ENCODE assay signal across 23 cellular contexts in genomic region chr2:68171684-68172083, GRCh38.
"Had no signal": no experiment of that assay in that cellular context is flagged by ENCODE, and none has a peak within 500 bp of the region (broad histone marks: within the 10 kb centered on the region; RNA-seq: fewer than 3 reads in every experiment).

No MANE protein-coding gene starts in this region.

- H3K4me3 ChIP-seq: MG63, SJCRH30 had no signal

- ATAC-seq: Right ventricle myocardium inferior, SK-N-SH treated with all-trans-retinoic acid at 6 μM for 48 hours had no signal

- H3K4me1 ChIP-seq: SJCRH30 had no signal

- H3K9me3 ChIP-seq: MG63, SJCRH30 had no signal

- DNase-seq: Karpas-422, KG1, MG63, NCI-H1092, NCI-H1105 treated with DMSO at 0.1 percent for 48 hours, NCI-H1417 treated with DMSO at 0.1 percent for 48 hours, NCI-H146, NCI-H1694 treated with DMSO at 0.1 percent for 48 hours, NCI-H1930, NCI-H2081, NCI-H2107, NCI-H226, NCI-H446, NCI-H510A, NCI-H524 treated with DMSO at 0.1 percent for 48 hours, NCI-H69, NCI-H774, SHP77 treated with DMSO at 0.1 percent for 48 hours, SJCRH30, T-helper 1 cell had no signal

- H3K27me3 ChIP-seq: MG63, SJCRH30 had no signal

- FAIRE-seq: HTR-8/SVneo had no signal

- H3K27ac ChIP-seq: SJCRH30 had no signal
